ENCODE assay signal across 1 cellular context in the genomic region with DNA sequence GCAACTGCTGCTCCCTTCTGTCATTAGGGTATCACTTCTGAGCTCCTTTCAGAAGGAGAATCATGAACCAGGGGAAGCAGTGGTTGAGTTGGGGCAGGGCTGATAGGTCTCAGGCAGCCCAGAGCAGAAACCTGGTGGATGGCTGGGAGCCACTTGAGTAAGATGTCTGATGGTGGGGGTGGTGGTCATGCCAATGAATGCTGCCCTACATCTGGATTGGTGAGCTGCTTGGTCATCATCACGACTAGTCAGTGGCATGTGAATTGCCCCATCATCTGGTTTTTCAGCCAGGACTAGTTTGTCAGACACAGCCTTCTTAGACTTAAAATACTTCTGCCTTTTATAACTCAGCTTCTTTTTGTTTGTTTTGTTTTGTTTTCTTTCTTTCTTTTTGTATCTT.
TF ChIP-seq lines count a peak whose summit lies in the region.

No MANE protein-coding gene starts in this region.

TF ChIP-seq in K562, 482 proteins besides CTCF, POLR2A, EP300 and RAD21:
- TF ChIP-seq HLTF (IDR thresholded peaks at IDR 0.05) (no peak), GMEB1 (CRISPR knock-in tag; IDR thresholded peaks at IDR 0.05) (no peak), NEUROD1 (IDR thresholded peaks at IDR 0.05; ENCODE audit: borderline replicate concordance, low read depth, low read length, partially characterized antibody) (no peak), THRAP3 (IDR thresholded peaks at IDR 0.05; ENCODE audit: borderline replicate concordance) (no peak)
- TF ChIP-seq, protein P1, sequence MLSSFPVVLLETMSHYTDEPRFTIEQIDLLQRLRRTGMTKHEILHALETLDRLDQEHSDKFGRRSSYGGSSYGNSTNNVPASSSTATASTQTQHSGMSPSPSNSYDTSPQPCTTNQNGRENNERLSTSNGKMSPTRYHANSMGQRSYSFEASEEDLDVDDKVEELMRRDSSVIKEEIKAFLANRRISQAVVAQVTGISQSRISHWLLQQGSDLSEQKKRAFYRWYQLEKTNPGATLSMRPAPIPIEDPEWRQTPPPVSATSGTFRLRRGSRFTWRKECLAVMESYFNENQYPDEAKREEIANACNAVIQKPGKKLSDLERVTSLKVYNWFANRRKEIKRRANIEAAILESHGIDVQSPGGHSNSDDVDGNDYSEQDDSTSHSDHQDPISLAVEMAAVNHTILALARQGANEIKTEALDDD (IDR thresholded peaks at IDR 0.05) = peak; percentile 62
TF ChIP-seq in K562: peak in this region for 1.
